ENCODE assay signal across 23 cellular contexts in genomic region chr4:66404149-66404548, GRCh38.
"Had no signal": no experiment of that assay in that cellular context is flagged by ENCODE, and none has a peak within 500 bp of the region (broad histone marks: within the 10 kb centered on the region; RNA-seq: fewer than 3 reads in every experiment).

No MANE protein-coding gene starts in this region.

- H3K4me1 Mint-ChIP-seq: activated CD4-positive, alpha-beta T cell treated with anti-CD3 and anti-CD28 coated beads, Interleukin-2, amount 10 ng/mL, durations not matched to agents 24 days and 14 days; brain; memory B cell; naive thymus-derived CD8-positive, alpha-beta T cell; neural crest cell had no signal

- H3K4me3 Mint-ChIP-seq: activated CD4-positive, alpha-beta memory T cell treated with anti-CD3 and anti-CD28 coated beads for 36 hours; activated CD4-positive, alpha-beta T cell treated with anti-CD3 and anti-CD28 coated beads, Interleukin-2, amount 10 ng/mL, durations not matched to agents 24 days and 14 days; activated T-cell treated with anti-CD3 and anti-CD28 coated beads, Interleukin-2, amount 50 U/mL, for 24 hours; brain; effector memory CD8-positive, alpha-beta T cell; memory B cell; naive thymus-derived CD8-positive, alpha-beta T cell; neural crest cell; T-helper 1 cell treated with Interleukin-12 subunit alpha and Interleukin-12 subunit beta and Interleukin-4 antibody, amounts not matched to agents 30 μg/mL and 1 μg/mL, for 36 hours had no signal

- H3K9me3 Mint-ChIP-seq: activated CD4-positive, alpha-beta T cell treated with anti-CD3 and anti-CD28 coated beads, Interleukin-2, amount 10 ng/mL, durations not matched to agents 24 days and 14 days; neural crest cell had no signal

- DNase-seq: activated CD4-positive, alpha-beta memory T cell treated with anti-CD3 and anti-CD28 coated beads for 36 hours; activated CD4-positive, alpha-beta T cell treated with anti-CD3 and anti-CD28 coated beads, Interleukin-2, amount 10 ng/mL, durations not matched to agents 24 days and 14 days; activated CD8-positive, alpha-beta memory T cell treated with anti-CD3 and anti-CD28 coated beads, Interleukin-2, amount 50 U/mL, for 48 hours; activated gamma-delta T cell; activated T-cell treated with anti-CD3 and anti-CD28 coated beads, Interleukin-2, amount 50 U/mL, for 24 hours; aorta; cortex of kidney; effector memory CD8-positive, alpha-beta T cell; erythroblast; kidney glomerular epithelial cell; naive thymus-derived CD8-positive, alpha-beta T cell; nucleus accumbens; posterior cingulate gyrus; right cardiac atrium; spleen; stimulated activated naive CD4-positive, alpha-beta T cell; T-helper 9 cell had no signal

- ATAC-seq: activated naive CD4-positive, alpha-beta T cell treated with anti-CD3 and anti-CD28 coated beads, Interleukin-2, amount 50 U/mL, for 72 hours; effector memory CD8-positive, alpha-beta T cell; left lobe of liver; naive thymus-derived CD8-positive, alpha-beta T cell; right cardiac atrium had no signal

- H3K36me3 Mint-ChIP-seq: activated CD4-positive, alpha-beta memory T cell treated with anti-CD3 and anti-CD28 coated beads for 36 hours; activated naive CD4-positive, alpha-beta T cell treated with anti-CD3 and anti-CD28 coated beads, Interleukin-2, amount 50 U/mL, for 72 hours; brain; memory B cell; naive thymus-derived CD8-positive, alpha-beta T cell had no signal

- H3K27me3 Mint-ChIP-seq: activated CD4-positive, alpha-beta memory T cell treated with anti-CD3 and anti-CD28 coated beads for 36 hours; activated CD4-positive, alpha-beta T cell treated with anti-CD3 and anti-CD28 coated beads, Interleukin-2, amount 10 ng/mL, durations not matched to agents 24 days and 14 days; activated T-cell treated with anti-CD3 and anti-CD28 coated beads, Interleukin-2, amount 50 U/mL, for 24 hours; brain; effector memory CD8-positive, alpha-beta T cell; memory B cell; naive thymus-derived CD8-positive, alpha-beta T cell had no signal

- H3K27ac Mint-ChIP-seq: activated CD4-positive, alpha-beta memory T cell treated with anti-CD3 and anti-CD28 coated beads for 36 hours; activated CD4-positive, alpha-beta T cell treated with anti-CD3 and anti-CD28 coated beads, Interleukin-2, amount 10 ng/mL, durations not matched to agents 24 days and 14 days; activated naive CD4-positive, alpha-beta T cell treated with anti-CD3 and anti-CD28 coated beads, Interleukin-2, amount 50 U/mL, for 72 hours; activated T-cell treated with anti-CD3 and anti-CD28 coated beads, Interleukin-2, amount 50 U/mL, for 24 hours; effector memory CD8-positive, alpha-beta T cell; memory B cell; naive thymus-derived CD8-positive, alpha-beta T cell; T-helper 1 cell treated with Interleukin-12 subunit alpha and Interleukin-12 subunit beta and Interleukin-4 antibody, amounts not matched to agents 30 μg/mL and 1 μg/mL, for 36 hours had no signal
